Comparison of ENCODE assay signal across 22 cellular contexts in the genomic region with DNA sequence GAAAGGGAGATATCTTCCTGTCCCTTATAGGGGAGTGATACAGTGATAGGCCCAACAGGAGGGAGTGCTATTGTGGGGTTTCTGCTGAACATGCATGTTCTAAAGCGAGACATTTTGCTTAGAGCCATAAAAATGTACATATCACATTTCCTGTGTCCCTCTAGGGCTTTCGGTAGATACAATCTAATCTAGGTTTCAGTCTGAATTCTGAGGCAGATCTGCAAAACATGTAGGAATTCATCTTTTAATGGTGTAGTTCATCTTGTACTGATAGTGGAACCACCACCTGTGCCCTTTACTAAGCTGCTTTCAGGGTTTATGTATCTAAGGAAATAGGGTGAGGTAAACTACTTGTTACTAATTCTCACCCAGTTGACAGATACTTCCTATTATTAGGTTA.
DNase-seq lines count a peak whose midpoint lies in the region; ATAC-seq and TF ChIP-seq lines count a peak whose summit lies in the region.
"Had no signal": no experiment of that assay in that cellular context is flagged by ENCODE, and none has a peak within 500 bp of the region (broad histone marks: within the 10 kb centered on the region; RNA-seq: fewer than 3 reads in every experiment).

No MANE protein-coding gene starts in this region.

- peak; percentile 34 for ATAC-seq in activated CD8-positive, alpha-beta T cell treated with anti-CD3 and anti-CD28 coated beads for 36 hours
- ATAC-seq in activated CD8-positive, alpha-beta T cell treated with anti-CD3 and anti-CD28 coated beads, Interleukin-2, amount 10 ng/mL, durations not matched to agents 7 days and 5 days: no peak
- ATAC-seq in GM21529 (IDR thresholded peaks at IDR 0.05; ENCODE audit: unreplicated experiment) (peak; percentile 67), HG03432 (IDR thresholded peaks at IDR 0.05; ENCODE audit: unreplicated experiment) (peak; percentile 46), heart left ventricle (no peak)
- ATAC-seq: HCT116 had no signal

- no peak for DNase-seq in activated CD8-positive, alpha-beta T cell treated with anti-CD3 and anti-CD28 coated beads for 36 hours
- DNase-seq in activated CD8-positive, alpha-beta T cell treated with anti-CD3 and anti-CD28 coated beads, Interleukin-2, amount 10 ng/mL, durations not matched to agents 7 days and 5 days: no peak
- no peak for DNase-seq in heart left ventricle
- no peak for DNase-seq in stomach
- DNase-seq in D341Med (ENCODE audit: low spot score): no peak
- DNase-seq: DMS 273 treated with DMSO at 0.1 percent for 48 hours; GDM1; KG1; NCI-H1048; NCI-H524; posterior cingulate gyrus; SHP77; stimulated activated CD4-positive, alpha-beta T cell treated with anti-CD3 and anti-CD28 coated beads, Interleukin-4, amount 100 ng/mL, for 4 hours had no signal

- no peak overlapping the region for H3K4me2 ChIP-seq in parathyroid adenoma (ENCODE audit: low read length)

- peaks cover 3% of the 10 kb centered on the region for H3K4me1 Mint-ChIP-seq in activated CD8-positive, alpha-beta T cell treated with anti-CD3 and anti-CD28 coated beads for 36 hours (ENCODE audit: low read depth)
- H3K4me1 Mint-ChIP-seq in activated CD8-positive, alpha-beta T cell treated with anti-CD3 and anti-CD28 coated beads, Interleukin-2, amount 10 ng/mL, durations not matched to agents 7 days and 5 days (ENCODE audit: low read depth): peaks cover 9% of the 10 kb centered on the region

- no peak for TF ChIP-seq EP300 in stomach (IDR thresholded peaks at IDR 0.05)

- H2AFZ ChIP-seq in parathyroid adenoma: no peak overlapping the region

- H3K79me2 ChIP-seq in parathyroid adenoma: peaks cover 43% of the 10 kb centered on the region

- H3K36me3 Mint-ChIP-seq in activated CD8-positive, alpha-beta T cell treated with anti-CD3 and anti-CD28 coated beads for 36 hours (ENCODE audit: low read depth): no peaks in the 10 kb centered on the region
- H3K36me3 Mint-ChIP-seq in activated CD8-positive, alpha-beta T cell treated with anti-CD3 and anti-CD28 coated beads, Interleukin-2, amount 10 ng/mL, durations not matched to agents 7 days and 5 days (ENCODE audit: low read depth): no peaks in the 10 kb centered on the region

- POLR2A ChIA-PET in activated CD8-positive, alpha-beta T cell treated with anti-CD3 and anti-CD28 coated beads for 36 hours (lab: Charles Lee): interaction anchor here (1.4 to 1.8 kb wide), 2 partner anchors 30 to 126 kb away, joined by 3 to 6 read pairs; no protein-coding TSS in a partner anchor
- POLR2A ChIA-PET in activated CD8-positive, alpha-beta T cell treated with anti-CD3 and anti-CD28 coated beads, Interleukin-2, amount 10 ng/mL, durations not matched to agents 7 days and 5 days (lab: Charles Lee): interaction anchor here (1.5 kb wide), 1 partner anchor 29 kb away, joined by 8 read pairs; no protein-coding TSS in a partner anchor

- no peak overlapping the region for H3K27ac Mint-ChIP-seq in activated CD8-positive, alpha-beta T cell treated with anti-CD3 and anti-CD28 coated beads for 36 hours
- no peak overlapping the region for H3K27ac Mint-ChIP-seq in activated CD8-positive, alpha-beta T cell treated with anti-CD3 and anti-CD28 coated beads, Interleukin-2, amount 10 ng/mL, durations not matched to agents 7 days and 5 days
- H3K27ac Mint-ChIP-seq: brain, nephron had no signal

- H3K27ac ChIP-seq in parathyroid adenoma (peak overlapping the region; percentile 67), heart left ventricle (peak overlapping the region in 1 of 12 donors; percentile 3), stomach (peak overlapping the region in 1 of 5 donors; percentile 26)
- H3K27ac ChIP-seq: BLaER1 treated with 17β-estradiol and CSF1 and Interleukin-3, amounts not matched to agents 10 nM and 100 nM; skin epidermis had no signal

- CTCF ChIA-PET in activated CD8-positive, alpha-beta T cell treated with anti-CD3 and anti-CD28 coated beads for 36 hours (lab: Charles Lee): interaction anchor here (1.1 to 4.7 kb wide), 3 partner anchors 13 to 175 kb away, joined by 3 to 20 read pairs (median 15); no protein-coding TSS in a partner anchor
- CTCF ChIA-PET in activated CD8-positive, alpha-beta T cell treated with anti-CD3 and anti-CD28 coated beads, Interleukin-2, amount 10 ng/mL, durations not matched to agents 7 days and 5 days (lab: Charles Lee): interaction anchor here (1.3 to 1.6 kb wide), 2 partner anchors 135 to 175 kb away, joined by 3 to 9 read pairs; no protein-coding TSS in a partner anchor

- H3K4me3 Mint-ChIP-seq in activated CD8-positive, alpha-beta T cell treated with anti-CD3 and anti-CD28 coated beads for 36 hours: no peak overlapping the region
- no peak overlapping the region for H3K4me3 Mint-ChIP-seq in activated CD8-positive, alpha-beta T cell treated with anti-CD3 and anti-CD28 coated beads, Interleukin-2, amount 10 ng/mL, durations not matched to agents 7 days and 5 days
- H3K4me3 Mint-ChIP-seq: brain, nephron had no signal

- H3K4me3 ChIP-seq in parathyroid adenoma (ENCODE audit: low read depth, low read length): no peak overlapping the region
- no peak overlapping the region for H3K4me3 ChIP-seq in heart left ventricle
- no peak overlapping the region for H3K4me3 ChIP-seq in stomach
- H3K4me3 ChIP-seq: BLaER1 treated with 17β-estradiol and CSF1 and Interleukin-3, amounts not matched to agents 10 nM and 100 nM; skin epidermis; thoracic aorta had no signal

- no peak for TF ChIP-seq POLR2A in heart left ventricle (IDR thresholded peaks at IDR 0.05)
- TF ChIP-seq POLR2A in stomach (IDR thresholded peaks at IDR 0.05): no peak

- intact Hi-C loops in activated CD8-positive, alpha-beta T cell treated with anti-CD3 and anti-CD28 coated beads for 36 hours (cut with micrococcal nuclease): loop anchor here (10.0 kb wide), 1 partner anchor 105 kb away; no protein-coding TSS in a partner anchor
- intact Hi-C loops in heart left ventricle (cut with DNase I) (loop anchor here in 5 of 10 donors (5.0 to 10.0 kb wide), 6 partner anchors 32 to 325 kb away; no protein-coding TSS in a partner anchor), stomach (cut with DNase I; ENCODE audit: low total_unique reads) (loop anchor here (10.0 kb wide), 1 partner anchor 115 kb away; no protein-coding TSS in a partner anchor)

- TF ChIP-seq CTCF in activated CD8-positive, alpha-beta T cell treated with anti-CD3 and anti-CD28 coated beads for 36 hours (IDR thresholded peaks at IDR 0.05): no peak
- TF ChIP-seq CTCF in parathyroid adenoma (IDR thresholded peaks at IDR 0.05) (no peak), heart left ventricle (IDR thresholded peaks at IDR 0.05) (no peak), stomach (IDR thresholded peaks at IDR 0.05) (no peak)

- H3K27me3 ChIP-seq in parathyroid adenoma (ENCODE audit: control insufficient read depth, insufficient read depth, low read length) (no peaks in the 10 kb centered on the region), heart left ventricle (no peaks in the 10 kb centered on the region), stomach (no peaks in the 10 kb centered on the region)
- H3K27me3 ChIP-seq: BLaER1 treated with 17β-estradiol and CSF1 and Interleukin-3, amounts not matched to agents 10 nM and 100 nM had no signal

- H3K9ac ChIP-seq in parathyroid adenoma: no peak overlapping the region
- H3K9ac ChIP-seq: BLaER1 treated with 17β-estradiol and CSF1 and Interleukin-3, amounts not matched to agents 10 nM and 100 nM had no signal

- H3K27me3 Mint-ChIP-seq in activated CD8-positive, alpha-beta T cell treated with anti-CD3 and anti-CD28 coated beads for 36 hours: no peaks in the 10 kb centered on the region
- H3K27me3 Mint-ChIP-seq in activated CD8-positive, alpha-beta T cell treated with anti-CD3 and anti-CD28 coated beads, Interleukin-2, amount 10 ng/mL, durations not matched to agents 7 days and 5 days (ENCODE audit: low read depth): peaks cover 4% of the 10 kb centered on the region

- H3K4me1 ChIP-seq in parathyroid adenoma: peaks cover 33% of the 10 kb centered on the region
- H3K4me1 ChIP-seq in heart left ventricle: peaks cover 4 to 88% (median 62%) of the 10 kb centered on the region in 12 donors
- peaks cover 4 to 62% (median 15%) of the 10 kb centered on the region in 4 donors for H3K4me1 ChIP-seq in stomach

- H3K36me3 ChIP-seq in parathyroid adenoma (ENCODE audit: control insufficient read depth, insufficient read depth, low read length) (no peaks in the 10 kb centered on the region), heart left ventricle (peaks cover 0 to 92% (median 39%) of the 10 kb centered on the region in 9 donors), stomach (peaks cover 10 to 40% (median 24%) of the 10 kb centered on the region in 4 donors)
- H3K36me3 ChIP-seq: BLaER1 treated with 17β-estradiol and CSF1 and Interleukin-3, amounts not matched to agents 10 nM and 100 nM; thoracic aorta had no signal

- no peaks in the 10 kb centered on the region for H3K9me3 Mint-ChIP-seq in activated CD8-positive, alpha-beta T cell treated with anti-CD3 and anti-CD28 coated beads for 36 hours
- no peaks in the 10 kb centered on the region for H3K9me3 Mint-ChIP-seq in activated CD8-positive, alpha-beta T cell treated with anti-CD3 and anti-CD28 coated beads, Interleukin-2, amount 10 ng/mL, durations not matched to agents 7 days and 5 days (ENCODE audit: insufficient read depth)
- H3K9me3 Mint-ChIP-seq: brain, nephron had no signal

- H3K9me3 ChIP-seq in parathyroid adenoma (ENCODE audit: control insufficient read depth, low read length) (no peaks in the 10 kb centered on the region), heart left ventricle (no peaks in the 10 kb centered on the region), stomach (no peaks in the 10 kb centered on the region)
- H3K9me3 ChIP-seq: thoracic aorta had no signal

- 74 to 86% (median 83%) methylated on average over 2 of the region's 2 CpGs for WGBS in heart left ventricle, 4 donors
- WGBS in stomach, 5 donors: 83 to 94% (median 85%) methylated on average over 2 of the region's 2 CpGs

Comparison
In these comparisons a context has a peak if more than half of its experiments do, and no peak if none do; other contexts are left out.
1. ATAC-seq: peak in activated CD8-positive, alpha-beta T cell treated with anti-CD3 and anti-CD28 coated beads for 36 hours (single experiment), GM21529 (single experiment) and HG03432 (single experiment); none in activated CD8-positive, alpha-beta T cell treated with anti-CD3 and anti-CD28 coated beads, Interleukin-2, amount 10 ng/mL, durations not matched to agents 7 days and 5 days (single experiment) and heart left ventricle (0 of 4).